Comparison of ENCODE assay signal across 8 cellular contexts in the genomic region with DNA sequence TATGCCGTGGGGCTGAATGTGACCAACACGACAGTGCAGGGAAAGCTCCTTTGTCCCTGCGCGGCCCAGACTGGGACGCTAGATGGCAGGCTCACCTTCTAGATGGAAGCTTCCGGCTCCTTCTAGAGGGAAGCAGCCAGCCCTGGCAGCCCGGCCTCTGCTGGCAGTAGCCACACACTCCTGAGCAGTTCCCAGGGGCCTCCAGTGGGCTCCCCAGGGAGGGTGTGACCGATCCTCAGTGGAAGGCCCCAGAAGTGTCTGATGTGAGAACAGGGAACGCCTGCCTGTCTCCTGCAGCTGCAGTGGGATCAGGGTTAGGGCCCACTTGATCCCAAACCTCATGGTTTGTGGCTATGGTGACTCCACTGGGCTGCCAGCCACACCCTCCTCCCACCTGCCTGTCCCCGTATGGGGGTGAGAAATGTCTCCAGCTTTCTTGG. TPM values are rescaled to one million over a fixed set of nuclear protein-coding genes. Genes with fewer than 3 reads are reported as not detected.
A peak's percentile ranks its signal among the peaks of the same experiment; 100 is the strongest.
DNase-seq lines count a peak whose midpoint lies in the region; ATAC-seq, FAIRE-seq and TF ChIP-seq lines count a peak whose summit lies in the region.

No MANE protein-coding gene starts in this region.

- no peak for TF ChIP-seq POLR2A in breast epithelium (IDR thresholded peaks at IDR 0.05)

- H3K27ac ChIP-seq in WERI-Rb-1, result no peak overlapping the region
- H3K27ac ChIP-seq in breast epithelium, result no peak overlapping the region
- no peak overlapping the region for H3K27ac ChIP-seq in kidney (ENCODE audit: low read depth in 2 of 2, low read length in 2 of 2)

- intact Hi-C loops in breast epithelium (cut with DNase I; ENCODE audit: low total_unique reads), result no loop called here
- intact Hi-C loops in kidney (cut with DNase I), result no loop called here

- no peaks in the 10 kb centered on the region for H3K9me3 ChIP-seq in WERI-Rb-1 (ENCODE audit: severe bottlenecking)
- H3K9me3 ChIP-seq in breast epithelium, result no peaks in the 10 kb centered on the region
- no peaks in the 10 kb centered on the region for H3K9me3 ChIP-seq in kidney (ENCODE audit: control insufficient read depth in 1 of 2, low read length in 2 of 2)

- no peaks in the 10 kb centered on the region for H3K36me3 ChIP-seq in WERI-Rb-1
- no peaks in the 10 kb centered on the region for H3K36me3 ChIP-seq in breast epithelium
- H3K36me3 ChIP-seq in kidney (ENCODE audit: control insufficient read depth in 1 of 2, insufficient read depth in 2 of 2, low read length in 2 of 2), result no peaks in the 10 kb centered on the region

- peak; percentile 94 for DNase-seq in Ammon's horn (ENCODE audit: low spot score)
- DNase-seq in NCI-H2227 (lab: John Stamatoyannopoulos, UW; ENCODE audit: unreplicated experiment), result peak; percentile 94
- DNase-seq in WERI-Rb-1, result peak; percentile 96
- peak; percentile 52 to 75 for DNase-seq in breast epithelium (ENCODE audit: low spot score in 2 of 2)
- DNase-seq in kidney, result peak; percentile 91
- peak; percentile 66 to 71 for DNase-seq in stimulated activated CD4-positive, alpha-beta T cell treated with anti-CD3 and anti-CD28 coated beads, Interleukin-1b, Interleukin-23, amount 100 ng/mL, for 4 hours (ENCODE audit: low read depth in 2 of 2)

- H3K4me3 ChIP-seq in WERI-Rb-1 (ENCODE audit: low read depth, low read length), result no peak overlapping the region
- no peak overlapping the region for H3K4me3 ChIP-seq in breast epithelium
- no peak overlapping the region for H3K4me3 ChIP-seq in kidney (ENCODE audit: low read length in 2 of 2)

- peak; percentile 98 for TF ChIP-seq CTCF in WERI-Rb-1 (IDR thresholded peaks at IDR 0.05; ENCODE audit: low read depth, low read length)
- peak in 2 of 3 donors; percentile 71 to 79 for TF ChIP-seq CTCF in breast epithelium (IDR thresholded peaks at IDR 0.05)
- TF ChIP-seq CTCF in kidney (IDR thresholded peaks at IDR 0.05; ENCODE audit: borderline replicate concordance, extremely low read depth, insufficient read depth), result peak; percentile 85

- no peaks in the 10 kb centered on the region for H3K27me3 ChIP-seq in WERI-Rb-1 (ENCODE audit: insufficient read depth, low read depth, severe bottlenecking)
- no peaks in the 10 kb centered on the region for H3K27me3 ChIP-seq in breast epithelium

- no peak for FAIRE-seq in kidney (lab: Jason Lieb, UNC)

- no peak overlapping the region for H3K9ac ChIP-seq in kidney (ENCODE audit: low read length in 2 of 2)

- H3K4me1 ChIP-seq in breast epithelium, result no peaks in the 10 kb centered on the region
- peaks cover 0 to 2% of the 10 kb centered on the region in 2 donors for H3K4me1 ChIP-seq in kidney (ENCODE audit: control insufficient read depth in 1 of 2, insufficient read depth in 1 of 2, low read depth in 1 of 2, low read length in 2 of 2)

- ATAC-seq in GM19025 (IDR thresholded peaks at IDR 0.05; ENCODE audit: low read depth, unreplicated experiment), result peak; percentile 98
- ATAC-seq in HG03175 (IDR thresholded peaks at IDR 0.05; ENCODE audit: unreplicated experiment), result peak; percentile 99

RNA-seq across cellular contexts. Expression of a gene that starts 48.5 kb away (rescaled TPM):
- 10 to 100 TPM; 61.6 to 75.4 (median 65.1) TPM for total RNA-seq in breast epithelium
- total RNA-seq in kidney, result 66.2 TPM
- 71.3 TPM for polyA plus RNA-seq in kidney (ENCODE audit: insufficient read depth, low read depth, low replicate concordance)
